9 cellular contexts compared by ENCODE assay signal in genomic region chr20:52806918-52807317, GRCh38.
"Had no signal": no experiment of that assay in that cellular context is flagged by ENCODE, and none has a peak within 500 bp of the region (broad histone marks: within the 10 kb centered on the region; RNA-seq: fewer than 3 reads in every experiment).

No MANE protein-coding gene starts in this region.

- H3K4me1 ChIP-seq: HAP-1 had no signal

- H3K36me3 Mint-ChIP-seq: IgD-negative memory B cell had no signal

- H2AFZ ChIP-seq: GM23248 had no signal

- H3K36me3 ChIP-seq: HAP-1 had no signal

- ATAC-seq: HCT116 had no signal

- H3K4me3 ChIP-seq: GM23248, HAP-1 had no signal

- H3K27ac Mint-ChIP-seq: HFFc6 had no signal

- DNase-seq: GM23248, GOT3, H7, HFFc6, KBM-7 had no signal

- H3K4me3 Mint-ChIP-seq: HFFc6, IgD-negative memory B cell had no signal

- H3K27ac ChIP-seq: GM23248, HL-60 had no signal

- H3K4me1 Mint-ChIP-seq: IgD-negative memory B cell had no signal

- H3K9ac ChIP-seq: GM23248 had no signal

- H3K9me3 ChIP-seq: HAP-1 had no signal
